In the genomic region with DNA sequence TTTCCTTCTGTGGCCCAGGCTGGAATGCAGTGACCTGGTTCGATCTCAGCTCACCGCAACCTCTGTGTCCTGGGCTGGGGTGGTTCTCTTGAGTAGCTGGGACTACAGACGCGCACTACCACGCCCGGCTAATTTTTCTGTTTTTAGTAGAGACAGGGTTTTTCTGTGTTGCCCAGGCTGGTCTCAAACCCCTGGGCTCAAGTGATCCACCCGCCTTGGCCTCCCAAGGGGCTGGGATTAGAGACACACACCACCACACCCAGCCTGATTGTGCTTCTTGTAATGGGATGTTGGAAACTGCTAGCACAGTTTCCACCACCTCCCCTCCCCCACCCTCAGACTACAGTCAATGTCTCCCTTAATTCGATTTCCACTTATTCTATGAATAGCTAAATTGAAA, we compare ENCODE assay signal across 18 cellular contexts.
A peak's percentile ranks its signal among the peaks of the same experiment; 100 is the strongest.
DNase-seq lines count a peak whose midpoint lies in the region; TF ChIP-seq lines count a peak whose summit lies in the region.
"Had no signal": no experiment of that assay in that cellular context is flagged by ENCODE, and none has a peak within 500 bp of the region (broad histone marks: within the 10 kb centered on the region; RNA-seq: fewer than 3 reads in every experiment).

No MANE protein-coding gene starts in this region.

- CTCF ChIA-PET in HEK293 (lab: Yijun Ruan, JAX) = interaction anchor here (1.7 kb wide), 1 partner anchor 9 kb away, joined by 3 read pairs; no protein-coding TSS in a partner anchor

- no peak overlapping the region for H3K27ac ChIP-seq in HEK293 (ENCODE audit: extremely low read depth, low read depth, low read length)
- no peak overlapping the region for H3K27ac ChIP-seq in parathyroid adenoma
- no peak overlapping the region for H3K27ac ChIP-seq in caudate nucleus (ENCODE audit: low read depth, low read length)
- no peak overlapping the region for H3K27ac ChIP-seq in substantia nigra (ENCODE audit: low read depth, low read length, poor library complexity, severe bottlenecking)
- H3K27ac ChIP-seq: 22Rv1; A549; BLaER1 treated with 17β-estradiol and CSF1 and Interleukin-3, amounts not matched to agents 10 nM and 100 nM; C4-2B had no signal

- H3K4me3 ChIP-seq in HEK293 (ENCODE audit: low read depth, low read length) = no peak overlapping the region
- H3K4me3 ChIP-seq in parathyroid adenoma (ENCODE audit: low read depth, low read length) = no peak overlapping the region
- H3K4me3 ChIP-seq: A549; BLaER1 treated with 17β-estradiol and CSF1 and Interleukin-3, amounts not matched to agents 10 nM and 100 nM; GM12878 had no signal

- DNase-seq in NCI-H82 (lab: John Stamatoyannopoulos, UW) = peak; percentile 19
- no peak for DNase-seq in NCI-H82 treated with DMSO at 0.1 percent for 48 hours (lab: John Stamatoyannopoulos, UW; ENCODE audit: unreplicated experiment)
- DNase-seq in caudate nucleus (lab: John Stamatoyannopoulos, UW) = no peak
- DNase-seq in substantia nigra (lab: John Stamatoyannopoulos, UW) = no peak
- DNase-seq: AML-193; Caco-2; Calu3; CD4-positive, alpha-beta T cell; CD8-positive, alpha-beta T cell; DMS79 treated with DMSO at 0.1 percent for 48 hours; GDM1 had no signal

- no peaks in the 10 kb centered on the region for H3K79me2 ChIP-seq in parathyroid adenoma

- POLR2A ChIA-PET in HEK293 (lab: Yijun Ruan, JAX) = interaction anchor here (0.6 to 0.9 kb wide), 2 partner anchors 39 to 77 kb away, joined by 4 to 5 read pairs; no protein-coding TSS in a partner anchor

- no peak overlapping the region for H3K4me2 ChIP-seq in parathyroid adenoma (ENCODE audit: low read length)
- H3K4me2 ChIP-seq: A549; BLaER1 treated with 17β-estradiol and CSF1 and Interleukin-3, amounts not matched to agents 10 nM and 100 nM had no signal

- no peak overlapping the region for H3K9ac ChIP-seq in parathyroid adenoma
- H3K9ac ChIP-seq: BLaER1 treated with 17β-estradiol and CSF1 and Interleukin-3, amounts not matched to agents 10 nM and 100 nM had no signal

- peak overlapping the region; percentile 82 for H2AFZ ChIP-seq in parathyroid adenoma

- TF ChIP-seq CTCF in HEK293 (tag by site-specific recombination; IDR thresholded peaks at IDR 0.05) (no peak), parathyroid adenoma (IDR thresholded peaks at IDR 0.05) (no peak)

- H3K9me3 ChIP-seq in HEK293 (ENCODE audit: control insufficient read depth, insufficient read depth, low read depth, low read length) (no peaks in the 10 kb centered on the region), parathyroid adenoma (ENCODE audit: control insufficient read depth, low read length) (no peaks in the 10 kb centered on the region)
- H3K9me3 ChIP-seq: A549; BLaER1 treated with 17β-estradiol and CSF1 and Interleukin-3, amounts not matched to agents 10 nM and 100 nM; Caco-2 had no signal

- no peaks in the 10 kb centered on the region for H3K36me3 ChIP-seq in HEK293 (ENCODE audit: control insufficient read depth in 2 of 2, insufficient read depth in 1 of 2, low read length in 2 of 2)
- H3K36me3 ChIP-seq in parathyroid adenoma (ENCODE audit: control insufficient read depth, insufficient read depth, low read length) = no peaks in the 10 kb centered on the region
- H3K36me3 ChIP-seq: BLaER1 treated with 17β-estradiol and CSF1 and Interleukin-3, amounts not matched to agents 10 nM and 100 nM had no signal

- H3K27me3 ChIP-seq in parathyroid adenoma (ENCODE audit: control insufficient read depth, insufficient read depth, low read length) = no peaks in the 10 kb centered on the region
- H3K27me3 ChIP-seq: BLaER1 treated with 17β-estradiol and CSF1 and Interleukin-3, amounts not matched to agents 10 nM and 100 nM had no signal

- no peaks in the 10 kb centered on the region for H3K4me1 ChIP-seq in HEK293 (ENCODE audit: control insufficient read depth, insufficient read depth, low read length)
- peaks cover 18% of the 10 kb centered on the region for H3K4me1 ChIP-seq in parathyroid adenoma
- H3K4me1 ChIP-seq: A549; BLaER1 treated with 17β-estradiol and CSF1 and Interleukin-3, amounts not matched to agents 10 nM and 100 nM; Caco-2 had no signal

TF ChIP-seq in HEK293, 187 proteins besides CTCF, POLR2A, EP300 and RAD21:
- TF ChIP-seq ZNF26 (tag by site-specific recombination; IDR thresholded peaks at IDR 0.05) (no peak), ZNF16 (tag by site-specific recombination; IDR thresholded peaks at IDR 0.05; ENCODE audit: low read depth) (no peak), KLF1 (tag by site-specific recombination; IDR thresholded peaks at IDR 0.05) (peak; percentile 96), IKZF3 (tag by site-specific recombination; IDR thresholded peaks at IDR 0.05) (no peak), SETDB1 (IDR thresholded peaks at IDR 0.05; ENCODE audit: insufficient read length, low read length) (no peak), ZNF24 (tag by site-specific recombination; IDR thresholded peaks at IDR 0.05) (no peak)
- TF ChIP-seq, protein P1, sequence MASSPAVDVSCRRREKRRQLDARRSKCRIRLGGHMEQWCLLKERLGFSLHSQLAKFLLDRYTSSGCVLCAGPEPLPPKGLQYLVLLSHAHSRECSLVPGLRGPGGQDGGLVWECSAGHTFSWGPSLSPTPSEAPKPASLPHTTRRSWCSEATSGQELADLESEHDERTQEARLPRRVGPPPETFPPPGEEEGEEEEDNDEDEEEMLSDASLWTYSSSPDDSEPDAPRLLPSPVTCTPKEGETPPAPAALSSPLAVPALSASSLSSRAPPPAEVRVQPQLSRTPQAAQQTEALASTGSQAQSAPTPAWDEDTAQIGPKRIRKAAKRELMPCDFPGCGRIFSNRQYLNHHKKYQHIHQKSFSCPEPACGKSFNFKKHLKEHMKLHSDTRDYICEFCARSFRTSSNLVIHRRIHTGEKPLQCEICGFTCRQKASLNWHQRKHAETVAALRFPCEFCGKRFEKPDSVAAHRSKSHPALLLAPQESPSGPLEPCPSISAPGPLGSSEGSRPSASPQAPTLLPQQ (tag by site-specific recombination; IDR thresholded peaks at IDR 0.05) = no peak
